In the genomic region with DNA sequence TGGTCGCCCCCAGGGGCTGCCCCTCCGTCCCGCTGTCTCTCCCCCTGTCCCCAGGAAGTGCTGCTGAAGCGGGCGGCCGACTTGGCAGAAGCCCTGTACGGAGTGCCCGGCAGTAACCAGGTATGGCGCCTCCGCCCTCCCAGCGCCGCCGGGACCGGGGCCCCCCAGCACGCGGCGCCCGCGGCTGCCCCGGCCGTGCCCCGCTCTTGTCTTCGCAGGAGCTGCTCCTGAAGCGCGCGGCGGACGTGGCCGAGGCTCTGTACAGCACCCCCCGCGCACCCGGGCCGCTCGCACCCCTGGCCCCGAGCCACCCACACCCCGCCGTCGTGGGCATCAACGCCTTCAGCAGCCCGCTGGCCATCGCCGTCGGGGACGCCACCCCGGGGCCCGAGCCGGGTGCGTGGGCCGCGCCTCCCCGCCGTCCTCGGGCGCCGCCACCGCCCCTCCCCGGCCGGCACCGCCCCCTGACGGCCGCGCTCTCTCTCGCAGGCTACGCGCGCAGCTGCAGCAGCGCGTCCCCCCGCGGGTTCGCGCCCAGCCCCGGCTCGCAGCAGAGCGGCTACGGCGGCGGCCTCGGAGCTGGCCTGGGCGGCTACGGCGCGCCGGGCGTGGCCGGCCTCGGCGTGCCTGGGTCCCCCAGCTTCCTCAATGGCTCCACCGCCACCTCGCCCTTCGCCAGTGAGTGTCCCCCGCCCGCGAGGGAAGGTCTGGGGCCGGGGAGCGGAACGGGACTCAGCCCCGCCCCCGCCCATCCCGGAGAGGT, we compare ENCODE assay signal across 8 cellular contexts. TPM values are rescaled to one million over a fixed set of nuclear protein-coding genes. Genes with fewer than 3 reads are reported as not detected.
DNase-seq lines count a peak whose midpoint lies in the region; ATAC-seq and TF ChIP-seq lines count a peak whose summit lies in the region.

No MANE protein-coding gene starts in this region.

- H3K9me3 ChIP-seq in gastroesophageal sphincter = no peaks in the 10 kb centered on the region
- H3K9me3 ChIP-seq in skeletal muscle tissue (ENCODE audit: control insufficient read depth in 3 of 3, low read length in 3 of 3) = no peaks in the 10 kb centered on the region

- intact Hi-C loops in Calu3 (cut with micrococcal nuclease; ENCODE audit: unreplicated experiment) = no loop called here

- no peak for TF ChIP-seq EP300 in gastroesophageal sphincter (IDR thresholded peaks at IDR 0.05)

- TF ChIP-seq CTCF in Calu3 (IDR thresholded peaks at IDR 0.05; ENCODE audit: unreplicated experiment) (no peak), gastroesophageal sphincter (IDR thresholded peaks at IDR 0.05) (peak in 2 of 4 experiments; percentile 17 to 19)

- peak overlapping the region; percentile 67 for H3K4me3 Mint-ChIP-seq in Calu3 (ENCODE audit: low read depth, unreplicated experiment)
- H3K4me3 Mint-ChIP-seq in activated T-cell treated with anti-CD3 and anti-CD28 coated beads, Interleukin-2, amount 50 U/mL, for 24 hours = no peak overlapping the region

- H3K4me3 ChIP-seq in gastroesophageal sphincter = peak overlapping the region; percentile 22 to 52
- H3K4me3 ChIP-seq in skeletal muscle tissue (ENCODE audit: low read length in 3 of 3) = peak overlapping the region in 2 of 3 donors; percentile 5 to 41

- no peak overlapping the region for H3K9ac ChIP-seq in skeletal muscle tissue (ENCODE audit: low read depth in 1 of 3, low read length in 3 of 3)

- no TSS peak for BruUV-seq in Calu3 (replicated peaks; lab: Mats Ljungman, UMichigan)

- no peaks in the 10 kb centered on the region for H3K9me3 Mint-ChIP-seq in Calu3 (ENCODE audit: low read depth, unreplicated experiment)
- no peaks in the 10 kb centered on the region for H3K9me3 Mint-ChIP-seq in activated T-cell treated with anti-CD3 and anti-CD28 coated beads, Interleukin-2, amount 50 U/mL, for 24 hours

- H3K36me3 ChIP-seq in gastroesophageal sphincter (peaks cover 0 to 7% of the 10 kb centered on the region in 2 donors), skeletal muscle tissue (ENCODE audit: control insufficient read depth in 3 of 3, insufficient read depth in 3 of 3, low read length in 3 of 3) (no peaks in the 10 kb centered on the region)

- no peaks in the 10 kb centered on the region for H3K36me3 Mint-ChIP-seq in Calu3 (ENCODE audit: insufficient read depth, unreplicated experiment)
- no peaks in the 10 kb centered on the region for H3K36me3 Mint-ChIP-seq in activated T-cell treated with anti-CD3 and anti-CD28 coated beads, Interleukin-2, amount 50 U/mL, for 24 hours (ENCODE audit: low read depth)

- H3K27me3 Mint-ChIP-seq in Calu3 (ENCODE audit: unreplicated experiment) = peaks cover 80% of the 10 kb centered on the region
- H3K27me3 Mint-ChIP-seq in activated T-cell treated with anti-CD3 and anti-CD28 coated beads, Interleukin-2, amount 50 U/mL, for 24 hours = peaks cover 35% of the 10 kb centered on the region

- H3K4me1 Mint-ChIP-seq in Calu3 (ENCODE audit: low read depth, unreplicated experiment) = peaks cover 12% of the 10 kb centered on the region
- peaks cover 38% of the 10 kb centered on the region for H3K4me1 Mint-ChIP-seq in activated T-cell treated with anti-CD3 and anti-CD28 coated beads, Interleukin-2, amount 50 U/mL, for 24 hours (ENCODE audit: low read depth)

- H3K4me1 ChIP-seq in gastroesophageal sphincter (peaks cover 0 to 35% (median 14%) of the 10 kb centered on the region in 3 donors), skeletal muscle tissue (ENCODE audit: control insufficient read depth in 3 of 3, insufficient read depth in 3 of 3, low read length in 3 of 3) (peaks cover 15 to 18% (median 16%) of the 10 kb centered on the region in 3 donors)

- 0% methylated on average over 9 of the region's 100 CpGs; no CpG with 5 or more reads in 1 of the 2 donors for WGBS in gastroesophageal sphincter (ENCODE audit: low coverage in 1 of 2), 2 donors

- DNase-seq in Calu3 (peak; percentile 31), MV-4-11 (lab: John Stamatoyannopoulos, UW) (peak; percentile 11), GOT3 (lab: John Stamatoyannopoulos, UW) (no peak), NCI-H2107 treated with DMSO at 0.1 percent for 48 hours (lab: John Stamatoyannopoulos, UW; ENCODE audit: unreplicated experiment) (no peak)
- DNase-seq in activated T-cell treated with anti-CD3 and anti-CD28 coated beads, Interleukin-2, amount 50 U/mL, for 24 hours = peak; percentile 74

- TF ChIP-seq POLR2A in gastroesophageal sphincter (IDR thresholded peaks at IDR 0.05) = no peak

- CTCF ChIA-PET in Calu3 (lab: Charles Lee) = no interaction called here

- H3K27me3 ChIP-seq in gastroesophageal sphincter (peaks cover 82% of the 10 kb centered on the region), skeletal muscle tissue (ENCODE audit: control insufficient read depth in 3 of 3, insufficient read depth in 3 of 3, low read length in 3 of 3) (peaks cover 73 to 78% (median 77%) of the 10 kb centered on the region in 3 donors)

- H3K27ac ChIP-seq in gastroesophageal sphincter (peak overlapping the region in 3 of 4 donors; percentile 24 to 40 (median 34)), skeletal muscle tissue (ENCODE audit: low read depth, low read length) (no peak overlapping the region)

- ATAC-seq in gastroesophageal sphincter (peak; percentile 52), HG02884 (IDR thresholded peaks at IDR 0.05; ENCODE audit: unreplicated experiment) (no peak)

- H3K27ac Mint-ChIP-seq in Calu3 (ENCODE audit: unreplicated experiment) = no peak overlapping the region
- H3K27ac Mint-ChIP-seq in activated T-cell treated with anti-CD3 and anti-CD28 coated beads, Interleukin-2, amount 50 U/mL, for 24 hours = no peak overlapping the region

RNA-seq across cellular contexts. Expression of a gene that starts 48.4 kb away (rescaled TPM):
- total RNA-seq in Calu3 (2022) = 0.14 and 0.29 TPM in 2 replicates
- 1 to 10 TPM in 3 of 4 donors, not detected in 1; 1.9 to 7.1 (median 2.3) TPM for total RNA-seq in gastroesophageal sphincter
- total RNA-seq in skeletal muscle tissue = 26.1 TPM

RNA-seq across cellular contexts. Expression of a gene that starts 59.5 kb away (rescaled TPM):
- total RNA-seq in Calu3 (2022) = 4.3 and 6.6 TPM in 2 replicates
- 10 to 100 TPM; 14.5 to 36.6 (median 19.6) TPM for total RNA-seq in gastroesophageal sphincter
- 2.6 TPM for total RNA-seq in skeletal muscle tissue

Comparison
In these comparisons a context has a peak if more than half of its experiments do, and no peak if none do; other contexts are left out.
1. DNase-seq: peak in Calu3 (single experiment), MV-4-11 (single experiment) and activated T-cell treated with anti-CD3 and anti-CD28 coated beads, Interleukin-2, amount 50 U/mL, for 24 hours (single experiment); none in GOT3 (single experiment) and NCI-H2107 treated with DMSO at 0.1 percent for 48 hours (single experiment).